24 cellular contexts compared by ENCODE assay signal in genomic region chr15:94066811-94067210, GRCh38.
"Had no signal": no experiment of that assay in that cellular context is flagged by ENCODE, and none has a peak within 500 bp of the region (broad histone marks: within the 10 kb centered on the region; RNA-seq: fewer than 3 reads in every experiment).

No MANE protein-coding gene starts in this region.

- DNase-seq: stimulated activated CD4-positive, alpha-beta T cell treated with anti-CD3 and anti-CD28 coated beads, Interleukin-2, amount 100 ng/mL, for 48 hours; stimulated activated CD4-positive, alpha-beta T cell treated with anti-CD3 and anti-CD28 coated beads, Interleukin-4, amount 100 ng/mL, for 1 hour; stimulated activated CD4-positive, alpha-beta T cell treated with anti-CD3 and anti-CD28 coated beads, Interleukin-4, amount 100 ng/mL, for 24 hours; stimulated activated CD4-positive, alpha-beta T cell treated with anti-CD3 and anti-CD28 coated beads, Interleukin-4, amount 100 ng/mL, for 4 hours; stimulated activated CD8-positive, alpha-beta memory T cell treated with anti-CD3 and anti-CD28 coated beads, Interleukin-4, amount 100 ng/mL, for 48 hours; stimulated activated naive B cell treated with anti-CD40 and anti-IgM and Interleukin-4, amounts not matched to agents 10 μg/mL and 1 μg/mL and 100 μg/mL, for 72 hours; stimulated activated naive CD4-positive, alpha-beta T cell; stimulated activated naive CD4-positive, alpha-beta T cell treated with Interleukin-2 at 50 U/mL for 16 hours; stimulated activated naive CD8-positive, alpha-beta T cell treated with anti-CD3 and anti-CD28 coated beads, Interleukin-15, amount 100 ng/mL, for 72 hours; stimulated activated naive CD8-positive, alpha-beta T cell treated with anti-CD3 and anti-CD28 coated beads, Interleukin-15, Interleukin-2, amounts not matched to agents 100 U/mL and 50 U/mL, for 24 hours; stomach; substantia nigra; testis; thyroid gland; tibial artery; transverse colon; trophoblast cell; upper lobe of left lung; upper lobe of right lung; uterus had no signal

- H3K36me3 ChIP-seq: stomach, suprapubic skin, thoracic aorta, thyroid gland, tibial artery, tibial nerve, transverse colon, upper lobe of left lung, upper lobe of right lung, uterus, vagina had no signal

- H3K4me3 ChIP-seq: stomach, suprapubic skin, testis, thoracic aorta, thyroid gland, tibial artery, tibial nerve, transverse colon, upper lobe of left lung, upper lobe of right lung, uterus, vagina had no signal

- H3K9me3 ChIP-seq: suprapubic skin, testis, thoracic aorta, thyroid gland, tibial nerve, upper lobe of left lung, upper lobe of right lung had no signal

- H3K27ac ChIP-seq: stomach, suprapubic skin, testis, thoracic aorta, thyroid gland, tibial artery, tibial nerve, transverse colon, upper lobe of left lung, upper lobe of right lung, uterus, vagina had no signal

- H3K4me1 ChIP-seq: testis, thyroid gland, tibial artery, tibial nerve, upper lobe of left lung, upper lobe of right lung, uterus had no signal
